37 cellular contexts compared by ENCODE assay signal in genomic region chr2:32807662-32808061, GRCh38.
"Had no signal": no experiment of that assay in that cellular context is flagged by ENCODE, and none has a peak within 500 bp of the region (broad histone marks: within the 10 kb centered on the region; RNA-seq: fewer than 3 reads in every experiment).

No MANE protein-coding gene starts in this region.

- H3K4me1 Mint-ChIP-seq: activated CD4-positive, alpha-beta memory T cell treated with anti-CD3 and anti-CD28 coated beads, Interleukin-2, amount 10 ng/mL, durations not matched to agents 7 days and 5 days; activated CD4-positive, alpha-beta T cell treated with anti-CD3 and anti-CD28 coated beads for 36 hours; activated CD4-positive, alpha-beta T cell treated with anti-CD3 and anti-CD28 coated beads, Interleukin-2, amount 10 ng/mL, durations not matched to agents 7 days and 5 days; activated CD8-positive, alpha-beta memory T cell treated with anti-CD3 and anti-CD28 coated beads, Interleukin-2, amount 10 ng/mL, durations not matched to agents 7 days and 5 days; activated naive CD4-positive, alpha-beta T cell treated with anti-CD3 and anti-CD28 coated beads, Interleukin-2, amount 10 ng/mL, durations not matched to agents 7 days and 5 days; activated naive CD4-positive, alpha-beta T cell treated with anti-CD3 and anti-CD28 coated beads, Interleukin-2, amount 50 U/mL, for 24 hours; activated naive CD8-positive, alpha-beta T cell treated with anti-CD3 and anti-CD28 coated beads, Interleukin-2, amount 10 ng/mL, durations not matched to agents 7 days and 5 days; activated naive CD8-positive, alpha-beta T cell treated with anti-CD3 and anti-CD28 coated beads, Interleukin-2, amount 50 U/mL, for 24 hours had no signal

- H3K4me3 Mint-ChIP-seq: activated CD4-positive, alpha-beta memory T cell treated with anti-CD3 and anti-CD28 coated beads, Interleukin-2, amount 10 ng/mL, durations not matched to agents 7 days and 5 days; activated CD4-positive, alpha-beta T cell treated with anti-CD3 and anti-CD28 coated beads for 36 hours; activated CD4-positive, alpha-beta T cell treated with anti-CD3 and anti-CD28 coated beads, Interleukin-2, amount 10 ng/mL, durations not matched to agents 7 days and 5 days; activated CD8-positive, alpha-beta memory T cell treated with anti-CD3 and anti-CD28 coated beads, Interleukin-2, amount 10 ng/mL, durations not matched to agents 7 days and 5 days; activated CD8-positive, alpha-beta T cell treated with anti-CD3 and anti-CD28 coated beads, Interleukin-2, amount 10 ng/mL, durations not matched to agents 7 days and 5 days; activated naive CD4-positive, alpha-beta T cell treated with anti-CD3 and anti-CD28 coated beads, Interleukin-2, amount 10 ng/mL, durations not matched to agents 7 days and 5 days; activated naive CD4-positive, alpha-beta T cell treated with anti-CD3 and anti-CD28 coated beads, Interleukin-2, amount 50 U/mL, for 24 hours; activated naive CD8-positive, alpha-beta T cell; activated naive CD8-positive, alpha-beta T cell treated with anti-CD3 and anti-CD28 coated beads, Interleukin-2, amount 10 ng/mL, durations not matched to agents 7 days and 5 days; activated naive CD8-positive, alpha-beta T cell treated with anti-CD3 and anti-CD28 coated beads, Interleukin-2, amount 50 U/mL, for 24 hours; activated T-cell treated with anti-CD3 and anti-CD28 coated beads, Interleukin-2, amount 50 U/mL, for 24 hours; brain; T-helper 1 cell treated with Interleukin-12 subunit alpha and Interleukin-12 subunit beta and Interleukin-4 antibody, amounts not matched to agents 30 μg/mL and 1 μg/mL, for 36 hours; T-helper 2 cell treated with Interferon-gamma antibody and Interleukin-4, amounts not matched to agents 5 μg/mL and 100 μg/mL, for 36 hours had no signal

- H3K4me1 ChIP-seq: ascending aorta had no signal

- H3K9me3 Mint-ChIP-seq: activated CD4-positive, alpha-beta memory T cell treated with anti-CD3 and anti-CD28 coated beads, Interleukin-2, amount 10 ng/mL, durations not matched to agents 7 days and 5 days; activated CD4-positive, alpha-beta T cell treated with anti-CD3 and anti-CD28 coated beads, Interleukin-2, amount 10 ng/mL, durations not matched to agents 7 days and 5 days; activated naive CD4-positive, alpha-beta T cell treated with anti-CD3 and anti-CD28 coated beads, Interleukin-2, amount 10 ng/mL, durations not matched to agents 7 days and 5 days; activated naive CD4-positive, alpha-beta T cell treated with anti-CD3 and anti-CD28 coated beads, Interleukin-2, amount 50 U/mL, for 24 hours; activated naive CD8-positive, alpha-beta T cell treated with anti-CD3 and anti-CD28 coated beads, Interleukin-2, amount 10 ng/mL, durations not matched to agents 7 days and 5 days; activated naive CD8-positive, alpha-beta T cell treated with anti-CD3 and anti-CD28 coated beads, Interleukin-2, amount 50 U/mL, for 24 hours; activated T-cell treated with anti-CD3 and anti-CD28 coated beads, Interleukin-2, amount 50 U/mL, for 24 hours; activated T-helper 2 cell treated with anti-CD3 and anti-CD28 coated beads, Interferon-gamma antibody, Interleukin-2, Interleukin-4, amounts not matched to agents 10 μg/mL and 5 μg/mL and 100 μg/mL, durations not matched to agents 14 hours and 24 hours and 36 hours; T-helper 1 cell treated with Interleukin-12 subunit alpha and Interleukin-12 subunit beta and Interleukin-4 antibody, amounts not matched to agents 30 μg/mL and 1 μg/mL, for 36 hours; T-helper 2 cell treated with Interferon-gamma antibody and Interleukin-4, amounts not matched to agents 5 μg/mL and 100 μg/mL, for 36 hours had no signal

- H3K36me3 ChIP-seq: cardiac muscle cell had no signal

- H3K27ac Mint-ChIP-seq: activated CD4-positive, alpha-beta memory T cell treated with anti-CD3 and anti-CD28 coated beads, Interleukin-2, amount 10 ng/mL, durations not matched to agents 7 days and 5 days; activated CD4-positive, alpha-beta T cell treated with anti-CD3 and anti-CD28 coated beads for 36 hours; activated CD4-positive, alpha-beta T cell treated with anti-CD3 and anti-CD28 coated beads, Interleukin-2, amount 10 ng/mL, durations not matched to agents 7 days and 5 days; activated CD8-positive, alpha-beta memory T cell treated with anti-CD3 and anti-CD28 coated beads, Interleukin-2, amount 10 ng/mL, durations not matched to agents 7 days and 5 days; activated CD8-positive, alpha-beta T cell treated with anti-CD3 and anti-CD28 coated beads, Interleukin-2, amount 10 ng/mL, durations not matched to agents 7 days and 5 days; activated naive CD4-positive, alpha-beta T cell treated with anti-CD3 and anti-CD28 coated beads, Interleukin-2, amount 10 ng/mL, durations not matched to agents 7 days and 5 days; activated naive CD8-positive, alpha-beta T cell; activated naive CD8-positive, alpha-beta T cell treated with anti-CD3 and anti-CD28 coated beads, Interleukin-2, amount 10 ng/mL, durations not matched to agents 7 days and 5 days; activated naive CD8-positive, alpha-beta T cell treated with anti-CD3 and anti-CD28 coated beads, Interleukin-2, amount 50 U/mL, for 24 hours; activated T-cell treated with anti-CD3 and anti-CD28 coated beads, Interleukin-2, amount 50 U/mL, for 24 hours; activated T-helper 2 cell treated with anti-CD3 and anti-CD28 coated beads, Interferon-gamma antibody, Interleukin-2, Interleukin-4, amounts not matched to agents 10 μg/mL and 5 μg/mL and 100 μg/mL, durations not matched to agents 14 hours and 24 hours and 36 hours; brain; T-helper 1 cell treated with Interleukin-12 subunit alpha and Interleukin-12 subunit beta and Interleukin-4 antibody, amounts not matched to agents 30 μg/mL and 1 μg/mL, for 36 hours; T-helper 2 cell treated with Interferon-gamma antibody and Interleukin-4, amounts not matched to agents 5 μg/mL and 100 μg/mL, for 36 hours had no signal

- H3K4me3 ChIP-seq: ascending aorta, cardiac muscle cell had no signal

- ATAC-seq: activated CD4-positive, alpha-beta T cell treated with anti-CD3 and anti-CD28 coated beads for 36 hours; activated CD4-positive, CD25-positive, alpha-beta regulatory T cell treated with anti-CD3 and anti-CD28 coated beads, Interleukin-2, amount 50 U/mL, for 24 hours; activated CD8-positive, alpha-beta memory T cell treated with anti-CD3 and anti-CD28 coated beads, Interleukin-2, amount 10 ng/mL, durations not matched to agents 7 days and 5 days; activated CD8-positive, alpha-beta T cell treated with anti-CD3 and anti-CD28 coated beads, Interleukin-2, amount 10 ng/mL, durations not matched to agents 7 days and 5 days; activated naive CD8-positive, alpha-beta T cell treated with anti-CD3 and anti-CD28 coated beads, Interleukin-2, amount 50 U/mL, for 24 hours had no signal

- FAIRE-seq: bronchial epithelial cell, TTC549 had no signal

- H3K27me3 ChIP-seq: ascending aorta, cardiac muscle cell had no signal

- H3K27me3 Mint-ChIP-seq: activated CD4-positive, alpha-beta memory T cell treated with anti-CD3 and anti-CD28 coated beads, Interleukin-2, amount 10 ng/mL, durations not matched to agents 7 days and 5 days; activated CD4-positive, alpha-beta T cell treated with anti-CD3 and anti-CD28 coated beads for 36 hours; activated CD4-positive, alpha-beta T cell treated with anti-CD3 and anti-CD28 coated beads, Interleukin-2, amount 10 ng/mL, durations not matched to agents 7 days and 5 days; activated CD8-positive, alpha-beta memory T cell treated with anti-CD3 and anti-CD28 coated beads, Interleukin-2, amount 10 ng/mL, durations not matched to agents 7 days and 5 days; activated naive CD4-positive, alpha-beta T cell treated with anti-CD3 and anti-CD28 coated beads, Interleukin-2, amount 10 ng/mL, durations not matched to agents 7 days and 5 days; activated naive CD4-positive, alpha-beta T cell treated with anti-CD3 and anti-CD28 coated beads, Interleukin-2, amount 50 U/mL, for 24 hours; activated naive CD8-positive, alpha-beta T cell; activated naive CD8-positive, alpha-beta T cell treated with anti-CD3 and anti-CD28 coated beads, Interleukin-2, amount 10 ng/mL, durations not matched to agents 7 days and 5 days; activated naive CD8-positive, alpha-beta T cell treated with anti-CD3 and anti-CD28 coated beads, Interleukin-2, amount 50 U/mL, for 24 hours; activated T-cell treated with anti-CD3 and anti-CD28 coated beads, Interleukin-2, amount 50 U/mL, for 24 hours; brain had no signal

- H3K9me3 ChIP-seq: ascending aorta had no signal

- H3K27ac ChIP-seq: ascending aorta, VCaP had no signal

- DNase-seq: activated CD4-positive, alpha-beta memory T cell treated with anti-CD3 and anti-CD28 coated beads, Interleukin-2, amount 10 ng/mL, durations not matched to agents 7 days and 5 days; activated CD4-positive, alpha-beta T cell treated with anti-CD3 and anti-CD28 coated beads for 1 hour; activated CD4-positive, alpha-beta T cell treated with anti-CD3 and anti-CD28 coated beads for 36 hours; activated CD4-positive, alpha-beta T cell treated with anti-CD3 and anti-CD28 coated beads for 48 hours; activated CD4-positive, alpha-beta T cell treated with anti-CD3 and anti-CD28 coated beads, Interleukin-2, amount 10 ng/mL, durations not matched to agents 7 days and 5 days; activated CD4-positive, alpha-beta T cell treated with anti-CD3 and anti-CD28 coated beads, Interleukin-2, amount 50 U/mL, for 48 hours; activated CD4-positive, CD25-positive, alpha-beta regulatory T cell; activated CD8-positive, alpha-beta memory T cell treated with anti-CD3 and anti-CD28 coated beads for 24 hours; activated CD8-positive, alpha-beta memory T cell treated with anti-CD3 and anti-CD28 coated beads, Interleukin-2, amount 10 ng/mL, durations not matched to agents 7 days and 5 days; activated CD8-positive, alpha-beta memory T cell treated with anti-CD3 and anti-CD28 coated beads, Interleukin-2, amount 50 U/mL, for 48 hours; activated CD8-positive, alpha-beta T cell treated with anti-CD3 and anti-CD28 coated beads, Interleukin-2, amount 10 ng/mL, durations not matched to agents 7 days and 5 days; activated effector memory CD4-positive, alpha-beta T cell treated with Interleukin-2 at 50 U/mL for 16 hours; activated gamma-delta T cell; activated naive CD4-positive, alpha-beta T cell treated with anti-CD3 and anti-CD28 coated beads, Interleukin-2, amount 10 ng/mL, durations not matched to agents 7 days and 5 days; activated naive CD4-positive, alpha-beta T cell treated with Interleukin-2 at 50 U/mL for 16 hours; activated naive CD8-positive, alpha-beta T cell treated with anti-CD3 and anti-CD28 coated beads, Interleukin-2, amount 10 ng/mL, durations not matched to agents 7 days and 5 days; activated naive CD8-positive, alpha-beta T cell treated with anti-CD3 and anti-CD28 coated beads, Interleukin-2, amount 50 U/mL, for 24 hours; activated T-cell treated with anti-CD3 and anti-CD28 coated beads, Interleukin-2, amount 50 U/mL, for 24 hours; activated T-cell treated with anti-CD3 and anti-CD28 coated beads, Interleukin-2, amount 50 U/mL, for 48 hours; amygdala; anterior cingulate cortex; caudate nucleus; T-helper 1 cell; T-helper 2 cell; T-helper 9 cell had no signal
